20 cellular contexts compared by ENCODE assay signal in genomic region chr16:17237350-17237944, GRCh38.
DNase-seq lines count a peak whose midpoint lies in the region; ATAC-seq lines count a peak whose summit lies in the region.
"Had no signal": no experiment of that assay in that cellular context is flagged by ENCODE, and none has a peak within 500 bp of the region (broad histone marks: within the 10 kb centered on the region; RNA-seq: fewer than 3 reads in every experiment).

No MANE protein-coding gene starts in this region.

- H3K27ac ChIP-seq in CD4-positive, alpha-beta memory T cell (ENCODE audit: low read depth, low read length) = no peak overlapping the region
- no peak overlapping the region for H3K27ac ChIP-seq in SJCRH30
- H3K27ac ChIP-seq: A549, psoas muscle had no signal

- H3K27me3 Mint-ChIP-seq in activated CD4-positive, alpha-beta memory T cell treated with anti-CD3 and anti-CD28 coated beads, Interleukin-2, amount 10 ng/mL, durations not matched to agents 7 days and 5 days = no peaks in the 10 kb centered on the region
- H3K27me3 Mint-ChIP-seq in activated CD4-positive, alpha-beta memory T cell treated with anti-CD3 and anti-CD28 coated beads for 36 hours = no peaks in the 10 kb centered on the region
- H3K27me3 Mint-ChIP-seq in CD4-positive, alpha-beta memory T cell = no peaks in the 10 kb centered on the region
- H3K27me3 Mint-ChIP-seq in T-helper 17 cell (no peaks in the 10 kb centered on the region), naive B cell (no peaks in the 10 kb centered on the region)

- H3K9me3 Mint-ChIP-seq in activated CD4-positive, alpha-beta memory T cell treated with anti-CD3 and anti-CD28 coated beads, Interleukin-2, amount 10 ng/mL, durations not matched to agents 7 days and 5 days = no peaks in the 10 kb centered on the region
- H3K9me3 Mint-ChIP-seq in activated CD4-positive, alpha-beta memory T cell treated with anti-CD3 and anti-CD28 coated beads for 36 hours = no peaks in the 10 kb centered on the region
- peaks cover 0 to 8% (median 0%) of the 10 kb centered on the region in 8 donors for H3K9me3 Mint-ChIP-seq in CD4-positive, alpha-beta memory T cell
- peaks cover 0 to 12% (median 0%) of the 10 kb centered on the region in 7 donors for H3K9me3 Mint-ChIP-seq in naive B cell
- H3K9me3 Mint-ChIP-seq: activated T-helper 2 cell treated with anti-CD3 and anti-CD28 coated beads, Interferon-gamma antibody, Interleukin-2, Interleukin-4, amounts not matched to agents 10 μg/mL and 5 μg/mL and 100 μg/mL, durations not matched to agents 14 hours and 24 hours and 36 hours; GM23338 had no signal

- no peaks in the 10 kb centered on the region for H3K27me3 ChIP-seq in CD4-positive, alpha-beta memory T cell (ENCODE audit: insufficient read depth, low read length)
- H3K27me3 ChIP-seq in SJCRH30 = no peaks in the 10 kb centered on the region

- POLR2A ChIA-PET in activated CD4-positive, alpha-beta memory T cell treated with anti-CD3 and anti-CD28 coated beads, Interleukin-2, amount 10 ng/mL, durations not matched to agents 7 days and 5 days (lab: Charles Lee) = interaction anchor here (0.6 to 1.1 kb wide), 2 partner anchors 106 to 122 kb away, joined by 3 read pairs; no protein-coding TSS in a partner anchor
- POLR2A ChIA-PET in activated CD4-positive, alpha-beta memory T cell treated with anti-CD3 and anti-CD28 coated beads for 36 hours (lab: Charles Lee) = no interaction called here
- POLR2A ChIA-PET in CD4-positive, alpha-beta memory T cell (lab: Charles Lee; ENCODE audit: partially characterized antibody) = no interaction called here

- H3K27ac Mint-ChIP-seq in activated CD4-positive, alpha-beta memory T cell treated with anti-CD3 and anti-CD28 coated beads, Interleukin-2, amount 10 ng/mL, durations not matched to agents 7 days and 5 days = peak overlapping the region; percentile 36
- H3K27ac Mint-ChIP-seq in activated CD4-positive, alpha-beta memory T cell treated with anti-CD3 and anti-CD28 coated beads for 36 hours = no peak overlapping the region
- peak overlapping the region; percentile 3 to 64 (median 23) for H3K27ac Mint-ChIP-seq in CD4-positive, alpha-beta memory T cell
- H3K27ac Mint-ChIP-seq in T-helper 17 cell (peak overlapping the region; percentile 12), naive B cell (peak overlapping the region; percentile 12 to 93 (median 73))
- H3K27ac Mint-ChIP-seq: activated T-helper 2 cell treated with anti-CD3 and anti-CD28 coated beads, Interferon-gamma antibody, Interleukin-2, Interleukin-4, amounts not matched to agents 10 μg/mL and 5 μg/mL and 100 μg/mL, durations not matched to agents 14 hours and 24 hours and 36 hours; GM23338 had no signal

- ATAC-seq in T-helper 17 cell = no peak
- ATAC-seq in naive B cell (ENCODE audit: low read depth in 2 of 2) = peak in 1 of 2 donors; percentile 36
- ATAC-seq in HG02970 (IDR thresholded peaks at IDR 0.05; ENCODE audit: low FRiP score, unreplicated experiment) = no peak
- ATAC-seq: A549, GM23338, Panc1, psoas muscle had no signal

- no peaks in the 10 kb centered on the region for H3K9me3 ChIP-seq in CD4-positive, alpha-beta memory T cell (ENCODE audit: control insufficient read depth in 1 of 2, low read length in 2 of 2)
- H3K9me3 ChIP-seq in T-helper 17 cell (ENCODE audit: control insufficient read depth, low read length, poor library complexity, severe bottlenecking) (no peaks in the 10 kb centered on the region), SJCRH30 (replicated peaks) (no peaks in the 10 kb centered on the region)
- H3K9me3 ChIP-seq: psoas muscle had no signal

- peaks cover 13% of the 10 kb centered on the region for H3K4me1 ChIP-seq in CD4-positive, alpha-beta memory T cell (ENCODE audit: insufficient read depth, low read length)
- H3K4me1 ChIP-seq in SJCRH30 = no peaks in the 10 kb centered on the region
- H3K4me1 ChIP-seq: A549, psoas muscle had no signal

- CTCF ChIA-PET in activated CD4-positive, alpha-beta memory T cell treated with anti-CD3 and anti-CD28 coated beads, Interleukin-2, amount 10 ng/mL, durations not matched to agents 7 days and 5 days (lab: Charles Lee) = no interaction called here
- CTCF ChIA-PET in activated CD4-positive, alpha-beta memory T cell treated with anti-CD3 and anti-CD28 coated beads for 36 hours (lab: Charles Lee) = interaction anchor here (1.2 kb wide), 1 partner anchor 179 kb away, joined by 3 read pairs; no protein-coding TSS in a partner anchor
- CTCF ChIA-PET in CD4-positive, alpha-beta memory T cell (lab: Charles Lee; ENCODE audit: partially characterized antibody) = interaction anchor here (1.5 kb wide), 1 partner anchor 230 kb away, joined by 8 read pairs; no protein-coding TSS in a partner anchor

- no peak overlapping the region for H3K4me3 ChIP-seq in CD4-positive, alpha-beta memory T cell (ENCODE audit: low read length in 2 of 2)
- no peak overlapping the region for H3K4me3 ChIP-seq in SJCRH30
- H3K4me3 ChIP-seq: A549, GM23338, lung, psoas muscle had no signal

- H3K36me3 Mint-ChIP-seq in activated CD4-positive, alpha-beta memory T cell treated with anti-CD3 and anti-CD28 coated beads, Interleukin-2, amount 10 ng/mL, durations not matched to agents 7 days and 5 days (ENCODE audit: low read depth) = peaks cover 21% of the 10 kb centered on the region
- H3K36me3 Mint-ChIP-seq in activated CD4-positive, alpha-beta memory T cell treated with anti-CD3 and anti-CD28 coated beads for 36 hours = peaks cover 1% of the 10 kb centered on the region
- H3K36me3 Mint-ChIP-seq in CD4-positive, alpha-beta memory T cell = peaks cover 0 to 34% of the 10 kb centered on the region in 2 donors
- H3K36me3 Mint-ChIP-seq in T-helper 17 cell (ENCODE audit: low read depth) (peaks cover 8% of the 10 kb centered on the region), naive B cell (peaks cover 11 to 30% of the 10 kb centered on the region in 2 donors)

- H3K4me3 Mint-ChIP-seq in activated CD4-positive, alpha-beta memory T cell treated with anti-CD3 and anti-CD28 coated beads, Interleukin-2, amount 10 ng/mL, durations not matched to agents 7 days and 5 days = no peak overlapping the region
- H3K4me3 Mint-ChIP-seq in activated CD4-positive, alpha-beta memory T cell treated with anti-CD3 and anti-CD28 coated beads for 36 hours = no peak overlapping the region
- H3K4me3 Mint-ChIP-seq in CD4-positive, alpha-beta memory T cell = peak overlapping the region in 2 of 8 donors; percentile 32 to 71
- H3K4me3 Mint-ChIP-seq in T-helper 17 cell (peak overlapping the region; percentile 56), naive B cell (peak overlapping the region in 7 of 8 donors; percentile 7 to 79 (median 53))
- H3K4me3 Mint-ChIP-seq: GM23338 had no signal

- DNase-seq in activated CD4-positive, alpha-beta memory T cell treated with anti-CD3 and anti-CD28 coated beads, Interleukin-2, amount 10 ng/mL, durations not matched to agents 7 days and 5 days = no peak
- no peak for DNase-seq in activated CD4-positive, alpha-beta memory T cell treated with anti-CD3 and anti-CD28 coated beads for 36 hours
- DNase-seq in CD4-positive, alpha-beta memory T cell = no peak
- DNase-seq in T-helper 17 cell = no peak
- no peak for DNase-seq in naive B cell
- no peak for DNase-seq in HK-2 (ENCODE audit: unreplicated experiment)
- DNase-seq in SJCRH30 = no peak
- DNase-seq: activated CD4-positive, CD25-positive, alpha-beta regulatory T cell treated with anti-CD3 and anti-CD28 coated beads, Interleukin-2, amount 50 U/mL, for 72 hours; cerebellar nuclear complex; EL; glutamatergic neuron; Karpas-422; psoas muscle; SHP77 treated with DMSO at 0.1 percent for 48 hours had no signal

- intact Hi-C loops in activated CD4-positive, alpha-beta memory T cell treated with anti-CD3 and anti-CD28 coated beads for 36 hours (cut with micrococcal nuclease) = no loop called here
- intact Hi-C loops in CD4-positive, alpha-beta memory T cell (cut with micrococcal nuclease) = no loop called here

- H3K4me1 Mint-ChIP-seq in activated CD4-positive, alpha-beta memory T cell treated with anti-CD3 and anti-CD28 coated beads, Interleukin-2, amount 10 ng/mL, durations not matched to agents 7 days and 5 days = peaks cover 31% of the 10 kb centered on the region
- peaks cover 26% of the 10 kb centered on the region for H3K4me1 Mint-ChIP-seq in activated CD4-positive, alpha-beta memory T cell treated with anti-CD3 and anti-CD28 coated beads for 36 hours (ENCODE audit: low read depth)
- H3K4me1 Mint-ChIP-seq in CD4-positive, alpha-beta memory T cell = peaks cover 22 to 39% (median 30%) of the 10 kb centered on the region in 4 donors
- peaks cover 34% of the 10 kb centered on the region for H3K4me1 Mint-ChIP-seq in T-helper 17 cell
- peaks cover 55 to 76% (median 57%) of the 10 kb centered on the region in 3 donors for H3K4me1 Mint-ChIP-seq in naive B cell
- H3K4me1 Mint-ChIP-seq: GM23338 had no signal

- H3K36me3 ChIP-seq in CD4-positive, alpha-beta memory T cell (ENCODE audit: insufficient read depth, low read length) = no peaks in the 10 kb centered on the region
- no peaks in the 10 kb centered on the region for H3K36me3 ChIP-seq in SJCRH30

Comparison
In these comparisons a context has a peak if more than half of its experiments do, and no peak if none do; other contexts are left out.
1. H3K4me3 Mint-ChIP-seq: peak in T-helper 17 cell (single experiment) and naive B cell (7 of 8); none in activated CD4-positive, alpha-beta memory T cell treated with anti-CD3 and anti-CD28 coated beads, Interleukin-2, amount 10 ng/mL, durations not matched to agents 7 days and 5 days (single experiment) and activated CD4-positive, alpha-beta memory T cell treated with anti-CD3 and anti-CD28 coated beads for 36 hours (single experiment).